In the genomic region with DNA sequence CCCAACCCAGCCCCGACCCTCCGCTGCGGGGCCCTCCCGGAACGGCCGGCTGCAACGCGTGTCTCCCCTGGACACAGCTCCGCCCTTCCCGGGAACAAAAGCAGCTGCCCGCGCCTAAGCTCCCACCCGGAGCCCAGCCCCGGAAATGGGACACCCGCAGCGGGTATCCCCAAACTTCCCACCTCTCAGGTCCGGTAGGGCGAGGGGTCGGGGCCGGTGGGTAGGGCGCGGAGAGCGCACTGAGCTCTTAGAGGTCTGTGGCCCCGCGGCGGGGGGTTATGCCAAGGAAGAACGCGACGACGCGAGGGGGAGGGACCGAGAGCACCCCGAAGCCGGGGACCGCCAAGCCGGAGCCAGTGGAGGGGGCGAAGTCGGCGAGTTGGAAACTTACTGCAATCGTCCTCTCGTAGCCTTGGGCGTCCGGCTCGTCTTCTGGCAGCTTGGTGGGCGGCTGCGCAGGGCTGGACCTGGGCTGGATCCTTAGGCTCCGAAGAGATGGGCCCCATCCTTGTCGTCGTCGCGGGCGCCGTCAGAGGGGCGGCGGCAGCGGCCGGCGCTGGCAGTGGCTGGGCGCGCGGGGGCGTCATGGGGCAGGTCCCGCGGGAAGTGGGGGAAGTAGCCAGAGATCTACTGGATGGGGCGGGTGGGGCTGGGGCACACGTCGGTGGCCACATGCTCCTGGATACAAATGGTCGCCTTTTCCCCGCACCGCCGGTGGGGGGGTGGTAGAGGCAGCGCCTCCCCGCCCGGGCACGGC, we compare ENCODE assay signal across 9 cellular contexts. TPM values are rescaled to one million over a fixed set of nuclear protein-coding genes. Genes with fewer than 3 reads are reported as not detected.
DNase-seq lines count a peak whose midpoint lies in the region; ATAC-seq and TF ChIP-seq lines count a peak whose summit lies in the region.
"Had no signal": no experiment of that assay in that cellular context is flagged by ENCODE, and none has a peak within 500 bp of the region (broad histone marks: within the 10 kb centered on the region; RNA-seq: fewer than 3 reads in every experiment).

No MANE protein-coding gene starts in this region.

- no peak overlapping the region for H3K27ac ChIP-seq in effector memory CD4-positive, alpha-beta T cell (ENCODE audit: insufficient read depth, low read length, poor library complexity, severe bottlenecking)
- H3K27ac ChIP-seq in mesodermal cell (ENCODE audit: low read depth, low read length, severe bottlenecking) (no peak overlapping the region), uterus (no peak overlapping the region)

- H3K36me3 Mint-ChIP-seq in activated naive CD4-positive, alpha-beta T cell treated with anti-CD3 and anti-CD28 coated beads, Interleukin-2, amount 10 ng/mL, durations not matched to agents 7 days and 5 days, result peaks cover 1% of the 10 kb centered on the region

- 10 to 15% methylated on average over 56 to 67 of the region's 75 CpGs for WGBS in mesodermal cell (ENCODE audit: insufficient coverage in 2 of 2), 2 experiments

- no peaks in the 10 kb centered on the region for H3K36me3 ChIP-seq in effector memory CD4-positive, alpha-beta T cell (ENCODE audit: control insufficient read depth, insufficient read depth, low read length)
- no peaks in the 10 kb centered on the region for H3K36me3 ChIP-seq in mesodermal cell (ENCODE audit: control insufficient read depth, insufficient read depth, low read length)
- no peaks in the 10 kb centered on the region for H3K36me3 ChIP-seq in uterus

- no peaks in the 10 kb centered on the region for H3K27me3 ChIP-seq in effector memory CD4-positive, alpha-beta T cell (replicated peaks; ENCODE audit: control insufficient read depth, insufficient read depth, low read length, poor library complexity, severe bottlenecking)
- peaks cover 0 to 4% of the 10 kb centered on the region in 2 donors for H3K27me3 ChIP-seq in uterus

- CTCF ChIA-PET in activated naive CD4-positive, alpha-beta T cell treated with anti-CD3 and anti-CD28 coated beads, Interleukin-2, amount 10 ng/mL, durations not matched to agents 7 days and 5 days (lab: Charles Lee), result no interaction called here

- peak; percentile 34 for DNase-seq in activated naive CD4-positive, alpha-beta T cell treated with anti-CD3 and anti-CD28 coated beads, Interleukin-2, amount 10 ng/mL, durations not matched to agents 7 days and 5 days
- DNase-seq in activated naive CD4-positive, alpha-beta T cell treated with Interleukin-2 at 50 U/mL for 16 hours, result no peak
- DNase-seq in effector memory CD4-positive, alpha-beta T cell, result no peak
- DNase-seq in uterus (peak in 1 of 2 donors; percentile 12), NCI-H2107 (lab: John Stamatoyannopoulos, UW) (no peak)
- DNase-seq in stimulated activated CD4-positive, alpha-beta T cell treated with anti-CD3 and anti-CD28 coated beads, Interleukin-4, amount 100 ng/mL, for 4 hours, result no peak
- DNase-seq: OCI-M1 had no signal

- H3K4me3 ChIP-seq in effector memory CD4-positive, alpha-beta T cell (ENCODE audit: insufficient read depth, low read depth, low read length, poor library complexity, severe bottlenecking), result peak overlapping the region; percentile 17
- H3K4me3 ChIP-seq in mesodermal cell (ENCODE audit: extremely low read depth, insufficient read depth, low read length, poor library complexity, severe bottlenecking) (peak overlapping the region; percentile 43), uterus (peak overlapping the region; percentile 6 to 22)

- no peak for ATAC-seq in GM18511 (IDR thresholded peaks at IDR 0.05; ENCODE audit: unreplicated experiment)

- peaks cover 4% of the 10 kb centered on the region for H3K4me1 ChIP-seq in effector memory CD4-positive, alpha-beta T cell (ENCODE audit: control insufficient read depth, insufficient read depth, low read length, poor library complexity, severe bottlenecking)
- H3K4me1 ChIP-seq in mesodermal cell (ENCODE audit: control insufficient read depth, insufficient read depth, low read length, poor library complexity, severe bottlenecking) (no peaks in the 10 kb centered on the region), uterus (no peaks in the 10 kb centered on the region)

- intact Hi-C loops in uterus (cut with DNase I; ENCODE audit: low total_unique reads), result no loop called here

- peaks cover 85% of the 10 kb centered on the region for H3K27me3 Mint-ChIP-seq in activated naive CD4-positive, alpha-beta T cell treated with anti-CD3 and anti-CD28 coated beads, Interleukin-2, amount 10 ng/mL, durations not matched to agents 7 days and 5 days

- H3K4me3 Mint-ChIP-seq in activated naive CD4-positive, alpha-beta T cell treated with anti-CD3 and anti-CD28 coated beads, Interleukin-2, amount 10 ng/mL, durations not matched to agents 7 days and 5 days, result no peak overlapping the region

- H3K27ac Mint-ChIP-seq in activated naive CD4-positive, alpha-beta T cell treated with anti-CD3 and anti-CD28 coated beads, Interleukin-2, amount 10 ng/mL, durations not matched to agents 7 days and 5 days, result no peak overlapping the region

- H3K4me1 Mint-ChIP-seq in activated naive CD4-positive, alpha-beta T cell treated with anti-CD3 and anti-CD28 coated beads, Interleukin-2, amount 10 ng/mL, durations not matched to agents 7 days and 5 days, result peaks cover 6% of the 10 kb centered on the region

- no peaks in the 10 kb centered on the region for H3K9me3 ChIP-seq in effector memory CD4-positive, alpha-beta T cell (ENCODE audit: control insufficient read depth, low read length)
- H3K9me3 ChIP-seq in mesodermal cell (ENCODE audit: control insufficient read depth, low read length) (peaks cover 7% of the 10 kb centered on the region), uterus (no peaks in the 10 kb centered on the region)

- TF ChIP-seq CTCF in uterus (IDR thresholded peaks at IDR 0.05), result no peak

- no peaks in the 10 kb centered on the region for H3K9me3 Mint-ChIP-seq in activated naive CD4-positive, alpha-beta T cell treated with anti-CD3 and anti-CD28 coated beads, Interleukin-2, amount 10 ng/mL, durations not matched to agents 7 days and 5 days

- TF ChIP-seq POLR2A in uterus (IDR thresholded peaks at IDR 0.05), result no peak

RNA-seq across cellular contexts. Expression of a gene that starts 6.9 kb away (rescaled TPM):
- polyA plus RNA-seq in mesodermal cell (2013, experiment 1 of 2), result 0.04 TPM
- polyA plus RNA-seq in mesodermal cell (2013, experiment 2 of 2), result not detected
- 1 to 10 TPM in 1 of 4 donors, under 1 TPM in 2, not detected in 1; 0.21 to 2.6 (median 0.97) TPM for total RNA-seq in uterus

RNA-seq across cellular contexts. Expression of a gene that starts 11.1 kb away (rescaled TPM):
- 11.0 TPM for polyA plus RNA-seq in mesodermal cell (2013, experiment 1 of 2)
- polyA plus RNA-seq in mesodermal cell (2013, experiment 2 of 2), result 12.3 TPM
- 10 to 100 TPM in 1 of 4 donors, 1 to 10 TPM in 2, under 1 TPM in 1; 0.51 to 12.7 (median 6.1) TPM for total RNA-seq in uterus

RNA-seq across cellular contexts. Expression of a gene that starts 44.5 kb away (rescaled TPM):
- polyA plus RNA-seq in mesodermal cell (2013, experiment 1 of 2), result not detected
- not detected for polyA plus RNA-seq in mesodermal cell (2013, experiment 2 of 2)
- total RNA-seq in uterus, result 1 to 10 TPM; 1.5 to 8.6 (median 5.3) TPM
